3 cellular contexts compared by ENCODE assay signal in genomic region chr6:52672422-52673025, GRCh38.
TF ChIP-seq lines count a peak whose summit lies in the region.

No MANE protein-coding gene starts in this region.

TF ChIP-seq in K562, 482 proteins besides CTCF, POLR2A, EP300 and RAD21 (continued from another document and continues in another):
- TF ChIP-seq USF1 (CRISPR knock-in tag; IDR thresholded peaks at IDR 0.05) (no peak), PRDM10 (IDR thresholded peaks at IDR 0.05; ENCODE audit: partially characterized antibody) (peak; percentile 60), NONO (IDR thresholded peaks at IDR 0.05; ENCODE audit: low read depth in 2 of 2, low read length in 1 of 2) (no peak), SMARCA4 (IDR thresholded peaks at IDR 0.05) (0 out of 2 replicates have a peak, but pooled peaks have one; percentile 36), SMARCE1 (IDR thresholded peaks at IDR 0.05) (peak; percentile 50; the same call in 1 of the 2 replicates), ATF3 (IDR thresholded peaks at IDR 0.05) (peak; percentile 79), ATF3 (CRISPR knock-in tag; conservative IDR thresholded peaks at IDR 0.05) (no peak), RCOR1 (IDR thresholded peaks at IDR 0.05; ENCODE audit: borderline replicate concordance in 1 of 2, low read depth in 2 of 2, low read length in 2 of 2) (peak in 1 of 2 experiments; percentile 55; a peak in 1 of 4 replicates), ZC3H8 (IDR thresholded peaks at IDR 0.05) (no peak), SUPT5H (IDR thresholded peaks at IDR 0.05) (no peak), CBFA2T3 (IDR thresholded peaks at IDR 0.05) (peak; percentile 35), JUND (IDR thresholded peaks at IDR 0.05; ENCODE audit: borderline replicate concordance, low read depth, low read length) (peak; percentile 75; the same call in 1 of the 2 replicates), JUND (tag; IDR thresholded peaks at IDR 0.05; ENCODE audit: borderline replicate concordance, low read depth, low read length) (peak; percentile 80; the same call in 2 of the 3 replicates)

TF ChIP-seq in neural cell, 6 proteins besides CTCF, POLR2A, EP300 and RAD21 (continued from another document):
- TF ChIP-seq MXI1 (conservative IDR thresholded peaks at IDR 0.05; ENCODE audit: poor library complexity, severe bottlenecking) (no peak), EZH2 (IDR thresholded peaks at IDR 0.05; ENCODE audit: borderline replicate concordance, insufficient read depth, low read length, poor library complexity, severe bottlenecking) (no peak), TAF1 (IDR thresholded peaks at IDR 0.05; ENCODE audit: low read depth) (no peak), REST (IDR thresholded peaks at IDR 0.05; ENCODE audit: borderline replicate concordance) (no peak), POLR2AphosphoS5 (IDR thresholded peaks at IDR 0.05) (no peak)

TF ChIP-seq in HEK293T, 16 proteins besides CTCF, POLR2A, EP300 and RAD21 (continued from another document):
- TF ChIP-seq SP1 (IDR thresholded peaks at IDR 0.05) (no peak), PKNOX1 (IDR thresholded peaks at IDR 0.05) (no peak), L3MBTL2 (conservative IDR thresholded peaks at IDR 0.05) (no peak), LEF1 (IDR thresholded peaks at IDR 0.05; ENCODE audit: borderline replicate concordance) (no peak), ELF4 (IDR thresholded peaks at IDR 0.05) (no peak), TARDBP (IDR thresholded peaks at IDR 0.05) (no peak), FOXA1 (IDR thresholded peaks at IDR 0.05) (no peak), BHLHE40 (IDR thresholded peaks at IDR 0.05; ENCODE audit: borderline replicate concordance) (no peak), CTBP1 (IDR thresholded peaks at IDR 0.05; ENCODE audit: borderline replicate concordance) (no peak), FOXK2 (IDR thresholded peaks at IDR 0.05) (no peak), HDGF (IDR thresholded peaks at IDR 0.05; ENCODE audit: borderline replicate concordance) (no peak), ZNF384 (IDR thresholded peaks at IDR 0.05) (no peak), SUZ12 (IDR thresholded peaks at IDR 0.05) (no peak), FOXM1 (IDR thresholded peaks at IDR 0.05; ENCODE audit: borderline replicate concordance) (no peak)
TF ChIP-seq in HEK293T: peak in this region for 0.
